ENCODE assay signal across 8 cellular contexts in genomic region chr4:113756005-113756410, GRCh38. TPM values are rescaled to one million over a fixed set of nuclear protein-coding genes. Genes with fewer than 3 reads are reported as not detected.
DNase-seq lines count a peak whose midpoint lies in the region; ATAC-seq and TF ChIP-seq lines count a peak whose summit lies in the region.

No MANE protein-coding gene starts in this region.

- peaks cover 76% of the 10 kb centered on the region for H3K36me3 ChIP-seq in OCI-LY7 (ENCODE audit: insufficient read depth, low read length)

- peak overlapping the region; percentile 76 for H3K4me3 Mint-ChIP-seq in activated naive CD4-positive, alpha-beta T cell treated with anti-CD3 and anti-CD28 coated beads, Interleukin-2, amount 50 U/mL, for 24 hours

- POLR2A ChIA-PET in OCI-LY7 (lab: Charles Lee): interaction anchor here (0.6 to 1.0 kb wide), 3 partner anchors 23 to 117 kb away, joined by 3 read pairs; no protein-coding TSS in a partner anchor

- H3K4me1 ChIP-seq in OCI-LY7 (ENCODE audit: insufficient read depth, low read length, poor library complexity, severe bottlenecking): peaks cover 52% of the 10 kb centered on the region

- TF ChIP-seq POLR2A in erythroblast (IDR thresholded peaks at IDR 0.05; ENCODE audit: low read length): no peak

- H3K27ac ChIP-seq in OCI-LY7 (ENCODE audit: low read depth, low read length, poor library complexity, severe bottlenecking): peak overlapping the region; percentile 11

- ATAC-seq in HG02798 (IDR thresholded peaks at IDR 0.05; ENCODE audit: poor library complexity, unreplicated experiment): peak; percentile 86

- H4K20me1 ChIP-seq in OCI-LY7 (ENCODE audit: insufficient read depth, low read length): no peaks in the 10 kb centered on the region

- peaks cover 98% of the 10 kb centered on the region for H3K79me2 ChIP-seq in OCI-LY7 (ENCODE audit: insufficient read depth, low read depth, low read length)

- peaks cover 62% of the 10 kb centered on the region for H3K4me1 Mint-ChIP-seq in activated naive CD4-positive, alpha-beta T cell treated with anti-CD3 and anti-CD28 coated beads, Interleukin-2, amount 50 U/mL, for 24 hours

- no peaks in the 10 kb centered on the region for H3K9me3 Mint-ChIP-seq in activated naive CD4-positive, alpha-beta T cell treated with anti-CD3 and anti-CD28 coated beads, Interleukin-2, amount 50 U/mL, for 24 hours

- H3K9me2 ChIP-seq in OCI-LY7 (ENCODE audit: insufficient read depth, low read length): no peaks in the 10 kb centered on the region

- CTCF ChIA-PET in OCI-LY7 (lab: Charles Lee; ENCODE audit: unreplicated experiment): no interaction called here

- peak overlapping the region; percentile 95 for H3K4me2 ChIP-seq in OCI-LY7 (ENCODE audit: low read length)

- H3K27ac Mint-ChIP-seq in activated naive CD4-positive, alpha-beta T cell treated with anti-CD3 and anti-CD28 coated beads, Interleukin-2, amount 50 U/mL, for 24 hours: peak overlapping the region; percentile 95

- no peak overlapping the region for H2AFZ ChIP-seq in OCI-LY7 (ENCODE audit: low read length)

- TF ChIP-seq CTCF in OCI-LY7 (conservative IDR thresholded peaks at IDR 0.05; ENCODE audit: low read length): no peak

- H3K4me3 ChIP-seq in OCI-LY7 (ENCODE audit: low read depth, low read length, poor library complexity, severe bottlenecking): peak overlapping the region; percentile 89

- intact Hi-C loops in OCI-LY7 (cut with micrococcal nuclease; ENCODE audit: unreplicated experiment): no loop called here

- H3K36me3 Mint-ChIP-seq in activated naive CD4-positive, alpha-beta T cell treated with anti-CD3 and anti-CD28 coated beads, Interleukin-2, amount 50 U/mL, for 24 hours: peaks cover 34% of the 10 kb centered on the region

- no peaks in the 10 kb centered on the region for H3K9me3 ChIP-seq in OCI-LY7 (ENCODE audit: low read length)

- BruUV-seq in OCI-LY7 (replicated peaks; lab: Mats Ljungman, UMichigan): no TSS peak

- no peaks in the 10 kb centered on the region for H3K27me3 Mint-ChIP-seq in activated naive CD4-positive, alpha-beta T cell treated with anti-CD3 and anti-CD28 coated beads, Interleukin-2, amount 50 U/mL, for 24 hours

- DNase-seq in activated naive CD4-positive, alpha-beta T cell treated with anti-CD3 and anti-CD28 coated beads, Interleukin-2, amount 50 U/mL, for 16 hours: no peak
- DNase-seq in OCI-LY7 (ENCODE audit: low spot score) (peak; percentile 31), glomerular visceral epithelial cell (ENCODE audit: extremely low spot score) (peak; percentile 35), erythroblast (lab: John Stamatoyannopoulos, UW) (no peak), KG1 (lab: John Stamatoyannopoulos, UW) (no peak), SKM-1 treated with dmso at 0.1 percent for 144 hours (lab: John Stamatoyannopoulos, UW; ENCODE audit: unreplicated experiment) (no peak)

RNA-seq across cellular contexts. Expression of gene CAMK2D, which starts 5.5 kb away (rescaled TPM):
- 109 and 120 TPM in 2 replicates for total RNA-seq in OCI-LY7 (2014; rRNA removed; shearing (Covaris generic))
- total RNA-seq in OCI-LY7 (2022): 104 and 119 TPM in 2 replicates

Comparison
In these comparisons a context has a peak if more than half of its experiments do, and no peak if none do; other contexts are left out.
1. DNase-seq: peak in OCI-LY7 (single experiment) and glomerular visceral epithelial cell (single experiment); none in activated naive CD4-positive, alpha-beta T cell treated with anti-CD3 and anti-CD28 coated beads, Interleukin-2, amount 50 U/mL, for 16 hours (single experiment), erythroblast (0 of 2), KG1 (single experiment) and SKM-1 treated with dmso at 0.1 percent for 144 hours (single experiment).